Comparison of ENCODE assay signal across 19 cellular contexts in the genomic region with DNA sequence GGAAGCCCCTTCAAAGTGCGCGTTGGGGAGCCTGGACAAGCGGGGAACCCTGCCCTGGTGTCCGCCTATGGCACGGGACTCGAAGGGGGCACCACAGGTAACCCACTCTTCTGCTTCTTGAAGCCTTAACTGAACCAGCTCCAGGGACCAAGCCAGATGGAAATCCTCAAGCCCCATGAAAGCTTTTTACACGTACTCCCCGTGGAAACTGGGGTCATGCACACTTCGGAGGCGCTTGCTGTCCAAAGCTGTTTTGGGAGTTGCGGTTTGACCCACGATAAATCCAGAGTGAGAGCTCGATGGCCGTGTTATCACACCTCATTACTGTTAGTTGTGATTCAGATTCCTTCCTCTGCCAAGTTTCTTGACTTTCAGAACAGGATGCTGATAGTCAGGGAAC. TPM values are rescaled to one million over a fixed set of nuclear protein-coding genes. Genes with fewer than 3 reads are reported as not detected.
A peak's percentile ranks its signal among the peaks of the same experiment; 100 is the strongest.
DNase-seq lines count a peak whose midpoint lies in the region; ATAC-seq and TF ChIP-seq lines count a peak whose summit lies in the region.
"Had no signal": no experiment of that assay in that cellular context is flagged by ENCODE, and none has a peak within 500 bp of the region (broad histone marks: within the 10 kb centered on the region; RNA-seq: fewer than 3 reads in every experiment).

No MANE protein-coding gene starts in this region.

- H3K4me1 ChIP-seq in right cardiac atrium (ENCODE audit: control insufficient read depth, insufficient read depth, low read length) (peaks cover 13% of the 10 kb centered on the region), testis (peaks cover 46% of the 10 kb centered on the region)
- H3K4me1 ChIP-seq: BLaER1 had no signal

- CTCF ChIA-PET in activated CD8-positive, alpha-beta T cell treated with anti-CD3 and anti-CD28 coated beads, Interleukin-2, amount 10 ng/mL, durations not matched to agents 7 days and 5 days (lab: Charles Lee), result interaction anchor here (1.0 kb wide), 1 partner anchor 155 kb away, joined by 6 read pairs; no protein-coding TSS in a partner anchor

- no peak overlapping the region; the same call in 1 of the 2 replicates for H3K4me3 Mint-ChIP-seq in HFFc6
- H3K4me3 Mint-ChIP-seq in activated CD8-positive, alpha-beta T cell treated with anti-CD3 and anti-CD28 coated beads, Interleukin-2, amount 10 ng/mL, durations not matched to agents 7 days and 5 days, result no peak overlapping the region
- H3K4me3 Mint-ChIP-seq: endodermal cell; stimulated activated naive CD8-positive, alpha-beta T cell treated with anti-CD3 and anti-CD28 coated beads, Interleukin-15, Interleukin-2, amounts not matched to agents 100 ng/mL and 50 ng/mL, for 24 hours had no signal

- ATAC-seq in right cardiac atrium, result peak; percentile 34 to 47
- no peak for ATAC-seq in activated CD8-positive, alpha-beta T cell treated with anti-CD3 and anti-CD28 coated beads, Interleukin-2, amount 10 ng/mL, durations not matched to agents 7 days and 5 days

- peaks cover 6% of the 10 kb centered on the region; the same call in 1 of the 2 replicates for H3K9me3 Mint-ChIP-seq in HFFc6
- no peaks in the 10 kb centered on the region for H3K9me3 Mint-ChIP-seq in activated CD8-positive, alpha-beta T cell treated with anti-CD3 and anti-CD28 coated beads, Interleukin-2, amount 10 ng/mL, durations not matched to agents 7 days and 5 days (ENCODE audit: insufficient read depth)
- H3K9me3 Mint-ChIP-seq: endodermal cell; stimulated activated naive CD8-positive, alpha-beta T cell treated with anti-CD3 and anti-CD28 coated beads, Interleukin-15, Interleukin-2, amounts not matched to agents 100 ng/mL and 50 ng/mL, for 24 hours had no signal

- DNase-seq in HFFc6 (no peak), cardiac fibroblast (ENCODE audit: low read depth in 2 of 2) (peak; percentile 12 to 90), right cardiac atrium (peak in 1 of 3 donors; percentile 53), testis (peak; percentile 76), 8988T (no peak), GOT3 (lab: John Stamatoyannopoulos, UW) (no peak)
- no peak for DNase-seq in stimulated activated CD8-positive, alpha-beta memory T cell treated with anti-CD3 and anti-CD28 coated beads, Interleukin-4, amount 100 ng/mL, for 48 hours
- DNase-seq in activated CD8-positive, alpha-beta T cell treated with anti-CD3 and anti-CD28 coated beads, Interleukin-2, amount 10 ng/mL, durations not matched to agents 7 days and 5 days, result no peak
- DNase-seq: activated gamma-delta T cell, EL, endodermal cell, HCEC 1CT, NCI-H1417 treated with DMSO at 0.1 percent for 48 hours, NCI-H446, small intestine, WERI-Rb-1 had no signal

- TF ChIP-seq POLR2A in testis (IDR thresholded peaks at IDR 0.05), result no peak

- WGBS in right cardiac atrium, result 45% methylated on average over 14 of the region's 14 CpGs
- 48 to 67% methylated on average over 14 of the region's 14 CpGs for WGBS in testis, 2 donors

- H3K4me1 Mint-ChIP-seq in HFFc6 (ENCODE audit: low read depth), result peaks cover 66% of the 10 kb centered on the region
- peaks cover 9% of the 10 kb centered on the region for H3K4me1 Mint-ChIP-seq in activated CD8-positive, alpha-beta T cell treated with anti-CD3 and anti-CD28 coated beads, Interleukin-2, amount 10 ng/mL, durations not matched to agents 7 days and 5 days (ENCODE audit: low read depth)

- intact Hi-C loops in right cardiac atrium (cut with DNase I) (no loop called here), testis (cut with DNase I; ENCODE audit: low total_unique reads) (loop anchor here (10.0 kb wide), 1 partner anchor 148 kb away; no protein-coding TSS in a partner anchor)

- no peak overlapping the region for H3K4me3 ChIP-seq in cardiac fibroblast (replicated peaks in 1 of 2; ENCODE audit: low read depth in 2 of 2, low read length in 2 of 2)
- H3K4me3 ChIP-seq in right cardiac atrium (ENCODE audit: low read length), result no peak overlapping the region
- H3K4me3 ChIP-seq in testis, result no peak overlapping the region
- H3K4me3 ChIP-seq: BLaER1 had no signal

- H3K27ac ChIP-seq in right cardiac atrium (ENCODE audit: low read length) (peak overlapping the region; percentile 21), testis (peak overlapping the region in 1 of 2 donors; percentile 12)
- H3K27ac ChIP-seq: BLaER1, WERI-Rb-1 had no signal

- TF ChIP-seq CTCF in HFFc6 (IDR thresholded peaks at IDR 0.05), result no peak
- TF ChIP-seq CTCF in cardiac fibroblast (IDR thresholded peaks at IDR 0.05; ENCODE audit: low read depth, low read length), result no peak
- no peak for TF ChIP-seq CTCF in testis (IDR thresholded peaks at IDR 0.05)

- POLR2A ChIA-PET in activated CD8-positive, alpha-beta T cell treated with anti-CD3 and anti-CD28 coated beads, Interleukin-2, amount 10 ng/mL, durations not matched to agents 7 days and 5 days (lab: Charles Lee), result no interaction called here

- H3K36me3 ChIP-seq in testis (ENCODE audit: low read depth, missing control alignments), result no peaks in the 10 kb centered on the region
- H3K36me3 ChIP-seq: WERI-Rb-1 had no signal

- peaks cover 11% of the 10 kb centered on the region for H3K27me3 Mint-ChIP-seq in HFFc6 (ENCODE audit: insufficient read depth)
- H3K27me3 Mint-ChIP-seq in activated CD8-positive, alpha-beta T cell treated with anti-CD3 and anti-CD28 coated beads, Interleukin-2, amount 10 ng/mL, durations not matched to agents 7 days and 5 days (ENCODE audit: low read depth), result no peaks in the 10 kb centered on the region
- H3K27me3 Mint-ChIP-seq: stimulated activated naive CD8-positive, alpha-beta T cell treated with anti-CD3 and anti-CD28 coated beads, Interleukin-15, Interleukin-2, amounts not matched to agents 100 ng/mL and 50 ng/mL, for 24 hours had no signal

- H3K27ac Mint-ChIP-seq in HFFc6, result peak overlapping the region; percentile 96
- H3K27ac Mint-ChIP-seq in activated CD8-positive, alpha-beta T cell treated with anti-CD3 and anti-CD28 coated beads, Interleukin-2, amount 10 ng/mL, durations not matched to agents 7 days and 5 days, result no peak overlapping the region
- H3K27ac Mint-ChIP-seq: stimulated activated naive CD8-positive, alpha-beta T cell treated with anti-CD3 and anti-CD28 coated beads, Interleukin-15, Interleukin-2, amounts not matched to agents 100 ng/mL and 50 ng/mL, for 24 hours had no signal

- H3K9me3 ChIP-seq in right cardiac atrium (ENCODE audit: control insufficient read depth, low read length), result no peaks in the 10 kb centered on the region
- H3K9me3 ChIP-seq in testis, result no peaks in the 10 kb centered on the region
- H3K9me3 ChIP-seq: BLaER1 had no signal

- H3K36me3 Mint-ChIP-seq in HFFc6 (ENCODE audit: low read depth), result peaks cover 63% of the 10 kb centered on the region
- peaks cover 2% of the 10 kb centered on the region for H3K36me3 Mint-ChIP-seq in activated CD8-positive, alpha-beta T cell treated with anti-CD3 and anti-CD28 coated beads, Interleukin-2, amount 10 ng/mL, durations not matched to agents 7 days and 5 days (ENCODE audit: low read depth)

- no peaks in the 10 kb centered on the region for H3K27me3 ChIP-seq in right cardiac atrium (ENCODE audit: control insufficient read depth, insufficient read depth)
- H3K27me3 ChIP-seq in testis, result no peaks in the 10 kb centered on the region
- H3K27me3 ChIP-seq: BLaER1 had no signal

RNA-seq across cellular contexts. Expression of a gene that starts 47.5 kb away (rescaled TPM):
- not detected for total RNA-seq in HFFc6 (2021; fragmentation: NEBNext Ultra II Directional; extraction: Animal tissue kit (Norgen Biotek cat#: 25700))
- 10 to 100 TPM in 1 of 4 donors, 1 to 10 TPM in 3; 4.0 to 14.7 (median 6.3) TPM for total RNA-seq in right cardiac atrium
- polyA plus RNA-seq in right cardiac atrium, result 15.6 TPM
- 1 to 10 TPM; 1.2 to 3.8 TPM for total RNA-seq in testis
- 8.2 TPM for polyA plus RNA-seq in testis (ENCODE audit: insufficient read depth, low read depth, low replicate concordance)
- total RNA-seq in activated CD8-positive, alpha-beta T cell treated with anti-CD3 and anti-CD28 coated beads, Interleukin-2, amount 10 ng/mL, durations not matched to agents 7 days and 5 days, result not detected
- total RNA-seq: endodermal cell had no signal
- polyA plus RNA-seq: neural cell had no signal

Comparison
In these comparisons a context has a peak if more than half of its experiments do, and no peak if none do; other contexts are left out.
1. DNase-seq: peak in cardiac fibroblast (2 of 2) and testis (single experiment); none in HFFc6 (single experiment), 8988T (single experiment), stimulated activated CD8-positive, alpha-beta memory T cell treated with anti-CD3 and anti-CD28 coated beads, Interleukin-4, amount 100 ng/mL, for 48 hours (single experiment), activated CD8-positive, alpha-beta T cell treated with anti-CD3 and anti-CD28 coated beads, Interleukin-2, amount 10 ng/mL, durations not matched to agents 7 days and 5 days (single experiment) and GOT3 (single experiment).